Comparison of ENCODE assay signal across 21 cellular contexts in genomic region chr18:7908686-7909299, GRCh38.
A peak's percentile ranks its signal among the peaks of the same experiment; 100 is the strongest.
DNase-seq lines count a peak whose midpoint lies in the region; ATAC-seq, FAIRE-seq and TF ChIP-seq lines count a peak whose summit lies in the region.
"Had no signal": no experiment of that assay in that cellular context is flagged by ENCODE, and none has a peak within 500 bp of the region (broad histone marks: within the 10 kb centered on the region; RNA-seq: fewer than 3 reads in every experiment).

No MANE protein-coding gene starts in this region.

- WGBS in transverse colon (ENCODE audit: low coverage in 1 of 2), 2 donors, result 89% methylated on average over 1 of the region's 1 CpG; no CpG with 5 or more reads in 1 of the 2 donors
- 94 to 95% methylated on average over 1 of the region's 1 CpG for WGBS in GM23248 (ENCODE audit: low coverage in 1 of 2, low lambda C conversion rate in 2 of 2, missing lambda C conversion rate in 2 of 2), 2 experiments

- TF ChIP-seq EP300 in transverse colon (IDR thresholded peaks at IDR 0.05; ENCODE audit: low read depth), result no peak

- H3K36me3 ChIP-seq in transverse colon, result no peaks in the 10 kb centered on the region
- no peaks in the 10 kb centered on the region for H3K36me3 ChIP-seq in GM23248 (ENCODE audit: low read depth)
- H3K36me3 ChIP-seq: cardiac muscle cell had no signal

- H3K4me3 Mint-ChIP-seq in CD4-positive, alpha-beta T cell, result no peak overlapping the region
- H3K4me3 Mint-ChIP-seq: activated CD4-positive, alpha-beta T cell treated with anti-CD3 and anti-CD28 coated beads, Interleukin-2, amount 10 ng/mL, durations not matched to agents 24 days and 14 days; CD4-positive, alpha-beta memory T cell; memory B cell; stimulated activated effector memory CD8-positive, alpha-beta T cell treated with anti-CD3 and anti-CD28 coated beads, Interleukin-12 subunit alpha, Interleukin-12 subunit beta, amount 100 ng/mL, for 72 hours had no signal

- no peaks in the 10 kb centered on the region for H4K20me1 ChIP-seq in GM23248 (ENCODE audit: insufficient read depth)

- no peaks in the 10 kb centered on the region for H3K9me2 ChIP-seq in GM23248 (ENCODE audit: insufficient read depth)

- no peak for TF ChIP-seq CTCF in transverse colon (IDR thresholded peaks at IDR 0.05)
- TF ChIP-seq CTCF in CD4-positive, alpha-beta T cell (IDR thresholded peaks at IDR 0.05), result no peak

- H3K36me3 Mint-ChIP-seq in CD4-positive, alpha-beta T cell (ENCODE audit: low read depth), result no peaks in the 10 kb centered on the region
- H3K36me3 Mint-ChIP-seq: CD4-positive, alpha-beta memory T cell; memory B cell; stimulated activated effector memory CD8-positive, alpha-beta T cell treated with anti-CD3 and anti-CD28 coated beads, Interleukin-12 subunit alpha, Interleukin-12 subunit beta, amount 100 ng/mL, for 72 hours had no signal

- POLR2A ChIA-PET in CD4-positive, alpha-beta T cell (lab: Charles Lee), result no interaction called here

- H3K4me3 ChIP-seq in transverse colon (no peak overlapping the region), GM23248 (no peak overlapping the region)
- H3K4me3 ChIP-seq: cardiac muscle cell had no signal

- no peak for ATAC-seq in CD4-positive, alpha-beta T cell (ENCODE audit: poor library complexity)
- ATAC-seq: stimulated activated effector memory CD8-positive, alpha-beta T cell treated with anti-CD3 and anti-CD28 coated beads, Interleukin-12 subunit alpha, Interleukin-12 subunit beta, amount 100 ng/mL, for 72 hours had no signal

- H3K9ac ChIP-seq in GM23248, result no peak overlapping the region

- no peaks in the 10 kb centered on the region; the same call in 1 of the 2 replicates for H3K79me2 ChIP-seq in GM23248 (ENCODE audit: insufficient read depth)

- H3F3A ChIP-seq in GM23248 (ENCODE audit: insufficient read depth), result no peaks in the 10 kb centered on the region

- no peaks in the 10 kb centered on the region for H3K27me3 Mint-ChIP-seq in CD4-positive, alpha-beta T cell
- H3K27me3 Mint-ChIP-seq: activated CD4-positive, alpha-beta T cell treated with anti-CD3 and anti-CD28 coated beads, Interleukin-2, amount 10 ng/mL, durations not matched to agents 24 days and 14 days; memory B cell had no signal

- CTCF ChIA-PET in CD4-positive, alpha-beta T cell (lab: Charles Lee), result no interaction called here

- H3K27ac ChIP-seq in transverse colon, result no peak overlapping the region
- no peak overlapping the region for H3K27ac ChIP-seq in CD4-positive, alpha-beta T cell (ENCODE audit: low read depth, low read length)
- H3K27ac ChIP-seq in GM23248, result no peak overlapping the region
- H3K27ac ChIP-seq: cardiac muscle cell had no signal

- no peaks in the 10 kb centered on the region for H3K27me3 ChIP-seq in transverse colon
- H3K27me3 ChIP-seq in CD4-positive, alpha-beta T cell (ENCODE audit: control insufficient read depth, insufficient read depth, low read length), result no peaks in the 10 kb centered on the region
- H3K27me3 ChIP-seq in GM23248 (replicated peaks; ENCODE audit: insufficient read depth), result no peaks in the 10 kb centered on the region
- H3K27me3 ChIP-seq: cardiac muscle cell had no signal

- H3K27ac Mint-ChIP-seq in CD4-positive, alpha-beta T cell, result no peak overlapping the region
- H3K27ac Mint-ChIP-seq: activated CD4-positive, alpha-beta T cell treated with anti-CD3 and anti-CD28 coated beads, Interleukin-2, amount 10 ng/mL, durations not matched to agents 24 days and 14 days; CD4-positive, alpha-beta memory T cell; memory B cell; stimulated activated effector memory CD8-positive, alpha-beta T cell treated with anti-CD3 and anti-CD28 coated beads, Interleukin-12 subunit alpha, Interleukin-12 subunit beta, amount 100 ng/mL, for 72 hours had no signal

- no peak overlapping the region for H2AFZ ChIP-seq in GM23248

- no peak for FAIRE-seq in frontal cortex (lab: Jason Lieb, UNC)
- FAIRE-seq: TTC549 had no signal

- H3K9me3 Mint-ChIP-seq in CD4-positive, alpha-beta T cell, result no peaks in the 10 kb centered on the region
- H3K9me3 Mint-ChIP-seq: activated CD4-positive, alpha-beta T cell treated with anti-CD3 and anti-CD28 coated beads, Interleukin-2, amount 10 ng/mL, durations not matched to agents 24 days and 14 days had no signal

- H3K4me1 ChIP-seq in transverse colon, result no peaks in the 10 kb centered on the region
- H3K4me1 ChIP-seq in GM23248 (ENCODE audit: insufficient read depth), result peaks cover 12% of the 10 kb centered on the region; the same call in 1 of the 2 replicates

- in situ Hi-C loops in Caki2 (cut with HindIII; ENCODE audit: low pct_unique_long_range_greater_than_20kb, low sequenced_read_pairs) (no loop called here), transverse colon (cut with MboI; ENCODE audit: low pct_ligation_motif_present in 1 of 4, low pct_unique_long_range_greater_than_20kb in 1 of 4, low sequenced_read_pairs in 3 of 4) (loop anchor here in 1 of 4 donors (25.0 kb wide), 2 partner anchors 96 to 129 kb away; no protein-coding TSS in a partner anchor), GM23248 (cut with MboI) (no loop called here)

- no peak overlapping the region for H3K4me2 ChIP-seq in GM23248 (ENCODE audit: unreplicated experiment)

- no peaks in the 10 kb centered on the region for H3K4me1 Mint-ChIP-seq in CD4-positive, alpha-beta T cell (ENCODE audit: low read depth)
- H3K4me1 Mint-ChIP-seq: activated CD4-positive, alpha-beta T cell treated with anti-CD3 and anti-CD28 coated beads, Interleukin-2, amount 10 ng/mL, durations not matched to agents 24 days and 14 days; CD4-positive, alpha-beta memory T cell; memory B cell; stimulated activated effector memory CD8-positive, alpha-beta T cell treated with anti-CD3 and anti-CD28 coated beads, Interleukin-12 subunit alpha, Interleukin-12 subunit beta, amount 100 ng/mL, for 72 hours had no signal

- H3K9me3 ChIP-seq in transverse colon (peaks cover 0 to 3% of the 10 kb centered on the region in 2 donors), GM23248 (ENCODE audit: low read depth) (no peaks in the 10 kb centered on the region)
- no peaks in the 10 kb centered on the region for H3K9me3 ChIP-seq in CD4-positive, alpha-beta T cell (ENCODE audit: control insufficient read depth, low read length)

- no peak for TF ChIP-seq POLR2A in transverse colon (IDR thresholded peaks at IDR 0.05)

- intact Hi-C loops in transverse colon (cut with DNase I; ENCODE audit: low total_unique reads), result no loop called here
- intact Hi-C loops in CD4-positive, alpha-beta T cell (cut with DNase I, micrococcal nuclease), result no loop called here

- DNase-seq in Caki2 (ENCODE audit: low read depth), result peak; percentile 8
- DNase-seq in NCI-H1417 (lab: John Stamatoyannopoulos, UW), result peak; percentile 71 to 90 (median 78)
- DNase-seq in NCI-H2196 (lab: John Stamatoyannopoulos, UW; ENCODE audit: unreplicated experiment), result peak; percentile 58
- DNase-seq in RPMI8226, result peak; percentile 34
- DNase-seq in transverse colon, result no peak
- no peak for DNase-seq in CD4-positive, alpha-beta T cell
- no peak for DNase-seq in GM23248
- no peak for DNase-seq in frontal cortex (ENCODE audit: low spot score in 2 of 2)
- DNase-seq: activated CD4-positive, alpha-beta T cell treated with anti-CD3 and anti-CD28 coated beads, Interleukin-2, amount 10 ng/mL, durations not matched to agents 24 days and 14 days; activated effector memory CD4-positive, alpha-beta T cell treated with anti-CD3 and anti-CD28 coated beads, Interleukin-2, amount 50 U/mL, for 16 hours; CD4-positive, alpha-beta memory T cell; erythroblast; foreskin melanocyte; hypothalamus; islet precursor cell; KBM-7; NK-92 treated with Interleukin-12 subunit alpha and Interleukin-12 subunit beta, amount 100 ng/mL, for 24 hours had no signal

Comparison
In these comparisons a context has a peak if more than half of its experiments do, and no peak if none do; other contexts are left out.
1. DNase-seq: peak in Caki2 (single experiment), NCI-H1417 (3 of 3), NCI-H2196 (single experiment) and RPMI8226 (single experiment); none in transverse colon (single experiment), CD4-positive, alpha-beta T cell (0 of 10), GM23248 (single experiment) and frontal cortex (0 of 2).